Comparison of ENCODE assay signal across 8 cellular contexts in genomic region chr15:41116116-41116871, GRCh38. TPM values are rescaled to one million over a fixed set of nuclear protein-coding genes. Genes with fewer than 3 reads are reported as not detected.
DNase-seq lines count a peak whose midpoint lies in the region; ATAC-seq and TF ChIP-seq lines count a peak whose summit lies in the region.

Gene INO80 (minus strand): TSS chr15:41116280. CDS start chr15:41096310, 19,970 bp downstream.

- CTCF ChIA-PET in activated CD4-positive, alpha-beta memory T cell treated with anti-CD3 and anti-CD28 coated beads for 36 hours (lab: Charles Lee), result interaction anchor here (0.6 to 2.6 kb wide), 4 partner anchors 174 to 212 kb away, joined by 3 to 9 read pairs (median 3); no protein-coding TSS in a partner anchor

- peak within 1 kb of the TSS; percentile 90 to 98 for H3K9ac ChIP-seq in duodenal mucosa (ENCODE audit: low read depth in 1 of 2, low read length in 2 of 2)

- no peaks in the 10 kb centered on the region for H3K9me3 ChIP-seq in duodenal mucosa (ENCODE audit: control insufficient read depth in 1 of 2, low read length in 2 of 2)
- H3K9me3 ChIP-seq in right lobe of liver, result no peaks in the 10 kb centered on the region

- POLR2A ChIA-PET in activated CD4-positive, alpha-beta memory T cell treated with anti-CD3 and anti-CD28 coated beads for 36 hours (lab: Charles Lee), result interaction anchor here (0.6 to 1.8 kb wide), 8 partner anchors 22 to 300 kb away, joined by 3 to 7 read pairs (median 3); partner anchors contain the start of genes CHAC1, CHP1, EXD1 and NUSAP1

- peak within 1 kb of the TSS; percentile 91 for H3K4me3 Mint-ChIP-seq in activated CD4-positive, alpha-beta memory T cell treated with anti-CD3 and anti-CD28 coated beads for 36 hours

- peak within 1 kb of the TSS; percentile 92 to 96 for H3K4me3 ChIP-seq in duodenal mucosa (ENCODE audit: low read depth in 1 of 2, low read length in 2 of 2)
- H3K4me3 ChIP-seq in right lobe of liver, result peak within 1 kb of the TSS; percentile 83 to 89 (median 85)

- peaks cover 0 to 3% of the 10 kb centered on the region in 2 donors for H3K36me3 ChIP-seq in duodenal mucosa (ENCODE audit: control insufficient read depth in 1 of 2, insufficient read depth in 2 of 2, low read length in 2 of 2)
- H3K36me3 ChIP-seq in right lobe of liver, result no peaks in the 10 kb centered on the region

- H3K4me1 Mint-ChIP-seq in activated CD4-positive, alpha-beta memory T cell treated with anti-CD3 and anti-CD28 coated beads for 36 hours (ENCODE audit: low read depth), result peaks cover 12% of the 10 kb centered on the region

- H3K4me1 ChIP-seq in duodenal mucosa (ENCODE audit: control insufficient read depth in 1 of 2, insufficient read depth in 2 of 2, low read length in 2 of 2), result peaks cover 5 to 6% of the 10 kb centered on the region in 2 donors
- H3K4me1 ChIP-seq in right lobe of liver, result peaks cover 0 to 13% (median 3%) of the 10 kb centered on the region in 4 donors

- no peaks in the 10 kb centered on the region for H3K27me3 Mint-ChIP-seq in activated CD4-positive, alpha-beta memory T cell treated with anti-CD3 and anti-CD28 coated beads for 36 hours

- TF ChIP-seq POLR2A in right lobe of liver (IDR thresholded peaks at IDR 0.05), result peak; percentile 95

- ATAC-seq in GM19397 (IDR thresholded peaks at IDR 0.05; ENCODE audit: unreplicated experiment), result peak; percentile 73
- peak; percentile 41 for ATAC-seq in HG03575 (IDR thresholded peaks at IDR 0.05; ENCODE audit: extremely low read depth, insufficient number of reproducible peaks, low FRiP score, unreplicated experiment)
- ATAC-seq in right lobe of liver, result peak; percentile 93

- 1% methylated on average over 6 of the region's 61 CpGs for WGBS in right lobe of liver (ENCODE audit: insufficient coverage, low coverage, low lambda C conversion rate, missing lambda C conversion rate)

- H3K36me3 Mint-ChIP-seq in activated CD4-positive, alpha-beta memory T cell treated with anti-CD3 and anti-CD28 coated beads for 36 hours, result peaks cover 13% of the 10 kb centered on the region

- TF ChIP-seq CTCF in C4-2B (conservative IDR thresholded peaks at IDR 0.05) (no peak), right lobe of liver (IDR thresholded peaks at IDR 0.05) (no peak)

- H3K9me3 Mint-ChIP-seq in activated CD4-positive, alpha-beta memory T cell treated with anti-CD3 and anti-CD28 coated beads for 36 hours, result no peaks in the 10 kb centered on the region

- DNase-seq in NCI-H82 treated with DMSO at 0.1 percent for 48 hours (lab: John Stamatoyannopoulos, UW; ENCODE audit: unreplicated experiment) (peak; percentile 95), right lobe of liver (peak; percentile 97 to 99 (median 98))
- DNase-seq in activated CD4-positive, alpha-beta memory T cell treated with anti-CD3 and anti-CD28 coated beads for 36 hours, result peak; percentile 98
- peak; percentile 94 to 96 for DNase-seq in stimulated activated CD4-positive, alpha-beta T cell treated with anti-CD3 and anti-CD28 coated beads, Interleukin-4, amount 100 ng/mL, for 4 hours

- H3K27ac Mint-ChIP-seq in activated CD4-positive, alpha-beta memory T cell treated with anti-CD3 and anti-CD28 coated beads for 36 hours, result peak within 1 kb of the TSS; percentile 98

- peak within 1 kb of the TSS; percentile 99 for H3K27ac ChIP-seq in C4-2B
- H3K27ac ChIP-seq in duodenal mucosa (ENCODE audit: low read depth, low read length), result peak within 1 kb of the TSS; percentile 99
- H3K27ac ChIP-seq in right lobe of liver, result peak within 1 kb of the TSS; percentile 98 to 99 (median 99)

- intact Hi-C loops in activated CD4-positive, alpha-beta memory T cell treated with anti-CD3 and anti-CD28 coated beads for 36 hours (cut with micrococcal nuclease), result loop anchor here (1.0 to 5.0 kb wide), 5 partner anchors 164 to 856 kb away; partner anchors contain the start of genes CHAC1, DNAJC17, EHD4 and NUSAP1
- intact Hi-C loops in right lobe of liver (cut with DNase I), result no loop called here

- no peaks in the 10 kb centered on the region for H3K27me3 ChIP-seq in duodenal mucosa (ENCODE audit: control insufficient read depth in 1 of 2, insufficient read depth in 2 of 2, low read length in 2 of 2)
- no peaks in the 10 kb centered on the region for H3K27me3 ChIP-seq in right lobe of liver

RNA-seq across cellular contexts. Expression of gene INO80, which starts in this region (rescaled TPM):
- 10 to 100 TPM; 19.9 to 22.8 TPM for total RNA-seq in activated CD4-positive, alpha-beta memory T cell treated with anti-CD3 and anti-CD28 coated beads for 36 hours
- total RNA-seq in right lobe of liver, result 10 to 100 TPM in 4 of 6 experiments, 1 to 10 TPM in 2; 7.8 to 12.5 (median 11.2) TPM

Comparison
In these comparisons a context has a peak if more than half of its experiments do, and no peak if none do; other contexts are left out.
1. Peak in every context shown above with its lines: DNase-seq, ATAC-seq, H3K4me3 ChIP-seq and H3K27ac ChIP-seq.
2. ATAC-seq: peak in every context shown above with its lines; median percentile 93 in right lobe of liver; 73 in GM19397; 41 in HG03575.